11 cellular contexts compared by ENCODE assay signal in the genomic region with DNA sequence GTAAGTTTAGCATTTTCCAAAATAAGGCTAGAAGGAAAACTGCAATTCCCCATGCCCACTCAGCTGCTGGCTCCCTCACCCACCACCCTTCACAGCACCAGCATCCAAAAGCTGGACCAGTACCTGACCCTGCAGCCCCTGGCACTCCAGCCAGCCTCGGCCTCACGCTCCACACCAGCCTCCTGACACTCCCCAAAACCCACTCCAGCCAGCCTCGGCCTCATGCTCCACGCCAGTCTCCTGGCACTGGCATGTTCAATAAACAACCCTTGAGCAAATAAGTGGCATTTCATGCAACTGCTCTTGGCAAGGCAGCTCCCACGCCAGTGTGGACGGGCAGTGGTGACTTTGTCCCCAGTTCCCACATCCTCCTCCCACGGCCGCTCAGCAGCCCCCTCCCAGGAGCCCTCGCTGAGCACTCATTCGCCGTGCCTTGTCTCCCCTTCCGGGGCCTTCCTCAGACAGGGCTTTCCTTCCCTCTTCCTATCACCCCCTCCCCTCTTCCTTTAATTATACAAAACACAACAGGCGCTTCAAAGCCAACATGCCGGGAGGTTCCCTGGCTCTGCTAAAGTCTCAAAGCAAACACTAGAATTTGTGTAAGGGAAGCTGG. TPM values are rescaled to one million over a fixed set of nuclear protein-coding genes. Genes with fewer than 3 reads are reported as not detected.
A peak's percentile ranks its signal among the peaks of the same experiment; 100 is the strongest.
DNase-seq lines count a peak whose midpoint lies in the region; ATAC-seq and TF ChIP-seq lines count a peak whose summit lies in the region.
"Had no signal": no experiment of that assay in that cellular context is flagged by ENCODE, and none has a peak within 500 bp of the region (broad histone marks: within the 10 kb centered on the region; RNA-seq: fewer than 3 reads in every experiment).

No MANE protein-coding gene starts in this region.

- intact Hi-C loops in cardiac septum (cut with DNase I) (no loop called here), heart right ventricle (cut with DNase I) (loop anchor here in 6 of 10 donors (5.0 to 10.0 kb wide), 3 partner anchors 212 to 230 kb away; no protein-coding TSS in a partner anchor), upper lobe of right lung (cut with DNase I) (no loop called here), sigmoid colon (cut with DNase I) (loop anchor here (5.0 to 10.0 kb wide), 3 partner anchors 35 to 202 kb away; no protein-coding TSS in a partner anchor), Caco-2 (cut with micrococcal nuclease; ENCODE audit: unreplicated experiment) (no loop called here)

- H3K27ac Mint-ChIP-seq in nephron progenitor cell = peak overlapping the region; percentile 87
- no peak overlapping the region for H3K27ac Mint-ChIP-seq in Caco-2 (ENCODE audit: unreplicated experiment)
- H3K27ac Mint-ChIP-seq: activated naive CD8-positive, alpha-beta T cell treated with anti-CD3 and anti-CD28 coated beads, Interleukin-2, amount 50 U/mL, for 24 hours had no signal

- H3K36me3 ChIP-seq in heart right ventricle = peaks cover 0 to 33% (median 0%) of the 10 kb centered on the region in 9 donors
- H3K36me3 ChIP-seq in ectodermal cell (ENCODE audit: control insufficient read depth, insufficient read depth, low read length) = no peaks in the 10 kb centered on the region
- H3K36me3 ChIP-seq in upper lobe of right lung = peaks cover 7% of the 10 kb centered on the region
- H3K36me3 ChIP-seq in sigmoid colon = peaks cover 0 to 22% (median 7%) of the 10 kb centered on the region in 4 donors
- 0 out of 2 replicates have a peak, but pooled peaks cover 1% of the 10 kb centered on the region for H3K36me3 ChIP-seq in Caco-2 (ENCODE audit: control insufficient read depth, insufficient read depth, low read length)

- POLR2A ChIA-PET in Caco-2 (lab: Charles Lee) = no interaction called here

- no peak overlapping the region for H3K4me3 ChIP-seq in heart right ventricle
- H3K4me3 ChIP-seq in ectodermal cell (ENCODE audit: insufficient read depth, low read depth, low read length) = no peak overlapping the region
- H3K4me3 ChIP-seq in upper lobe of right lung = no peak overlapping the region
- no peak overlapping the region for H3K4me3 ChIP-seq in sigmoid colon
- no peak overlapping the region for H3K4me3 ChIP-seq in Caco-2 (ENCODE audit: low read depth, low read length)
- H3K4me3 ChIP-seq: GM23248, left ventricle myocardium inferior had no signal

- H3K27ac ChIP-seq in heart right ventricle = no peak overlapping the region
- H3K27ac ChIP-seq in ectodermal cell (ENCODE audit: insufficient read depth, low read depth, low read length, poor library complexity, severe bottlenecking) = peak overlapping the region; percentile 62
- H3K27ac ChIP-seq in upper lobe of right lung = peak overlapping the region; percentile 17
- H3K27ac ChIP-seq in sigmoid colon = peak overlapping the region in 2 of 4 donors; percentile 16 to 71
- H3K27ac ChIP-seq: GM23248, left ventricle myocardium inferior had no signal

- no peak for ATAC-seq in heart right ventricle
- peak; percentile 10 for ATAC-seq in upper lobe of right lung
- no peak for ATAC-seq in GM18868 (IDR thresholded peaks at IDR 0.05; ENCODE audit: unreplicated experiment)

- no TSS peak for BruUV-seq in Caco-2 (replicated peaks; lab: Mats Ljungman, UMichigan)

- WGBS in heart right ventricle, 2 donors = 63 to 69% methylated on average over 14 of the region's 14 CpGs
- WGBS in ectodermal cell, 2 experiments = 59 to 68% methylated on average over 14 of the region's 14 CpGs
- 29 to 68% methylated on average over 14 of the region's 14 CpGs for WGBS in sigmoid colon, 2 donors

- no peak for TF ChIP-seq POLR2A in sigmoid colon (IDR thresholded peaks at IDR 0.05)

- H3K9me3 ChIP-seq in heart right ventricle = no peaks in the 10 kb centered on the region
- H3K9me3 ChIP-seq in ectodermal cell (ENCODE audit: control insufficient read depth, low read length) = no peaks in the 10 kb centered on the region
- no peaks in the 10 kb centered on the region for H3K9me3 ChIP-seq in upper lobe of right lung
- H3K9me3 ChIP-seq in sigmoid colon = no peaks in the 10 kb centered on the region
- H3K9me3 ChIP-seq in Caco-2 = no peaks in the 10 kb centered on the region
- H3K9me3 ChIP-seq: left ventricle myocardium inferior had no signal

- H3K4me3 Mint-ChIP-seq in nephron progenitor cell (no peak overlapping the region), Caco-2 (ENCODE audit: unreplicated experiment) (no peak overlapping the region)
- H3K4me3 Mint-ChIP-seq: activated naive CD8-positive, alpha-beta T cell treated with anti-CD3 and anti-CD28 coated beads, Interleukin-2, amount 50 U/mL, for 24 hours had no signal

- H3K4me1 ChIP-seq in heart right ventricle (peaks cover 11 to 82% (median 55%) of the 10 kb centered on the region in 9 donors), ectodermal cell (ENCODE audit: control insufficient read depth, insufficient read depth, low read length) (peaks cover 9% of the 10 kb centered on the region), upper lobe of right lung (peaks cover 76% of the 10 kb centered on the region), sigmoid colon (peaks cover 0 to 87% (median 75%) of the 10 kb centered on the region in 4 donors), Caco-2 (peaks cover 39% of the 10 kb centered on the region)

- TF ChIP-seq CTCF in heart right ventricle (IDR thresholded peaks at IDR 0.05) = no peak
- no peak for TF ChIP-seq CTCF in nephron progenitor cell (IDR thresholded peaks at IDR 0.05)
- TF ChIP-seq CTCF in upper lobe of right lung (IDR thresholded peaks at IDR 0.05) = no peak
- no peak for TF ChIP-seq CTCF in sigmoid colon (IDR thresholded peaks at IDR 0.05)
- TF ChIP-seq CTCF in Caco-2 (IDR thresholded peaks at IDR 0.05; ENCODE audit: insufficient read depth in 1 of 2, low read depth in 1 of 2, low read length in 1 of 2, severe bottlenecking in 1 of 2, unreplicated experiment in 1 of 2) = no peak

- no peaks in the 10 kb centered on the region for H3K36me3 Mint-ChIP-seq in nephron progenitor cell (ENCODE audit: low read depth)
- H3K36me3 Mint-ChIP-seq in Caco-2 (ENCODE audit: insufficient read depth, unreplicated experiment) = peaks cover 22% of the 10 kb centered on the region

- peaks cover 82% of the 10 kb centered on the region for H3K4me1 Mint-ChIP-seq in nephron progenitor cell
- H3K4me1 Mint-ChIP-seq in Caco-2 (ENCODE audit: low read depth, unreplicated experiment) = peaks cover 13% of the 10 kb centered on the region

- no peaks in the 10 kb centered on the region for H3K9me3 Mint-ChIP-seq in nephron progenitor cell
- H3K9me3 Mint-ChIP-seq in Caco-2 (ENCODE audit: unreplicated experiment) = no peaks in the 10 kb centered on the region
- H3K9me3 Mint-ChIP-seq: activated naive CD8-positive, alpha-beta T cell treated with anti-CD3 and anti-CD28 coated beads, Interleukin-2, amount 50 U/mL, for 24 hours had no signal

- peak; percentile 44 for DNase-seq in cardiac septum (ENCODE audit: low spot score)
- no peak for DNase-seq in heart right ventricle
- DNase-seq in nephron progenitor cell = no peak
- peak; percentile 64 for DNase-seq in upper lobe of right lung
- no peak for DNase-seq in sigmoid colon
- DNase-seq in Caco-2 = no peak
- DNase-seq: activated naive CD8-positive, alpha-beta T cell treated with anti-CD3 and anti-CD28 coated beads, Interleukin-2, amount 50 U/mL, for 24 hours; left ventricle myocardium inferior had no signal

- TF ChIP-seq EP300 in sigmoid colon (IDR thresholded peaks at IDR 0.05) = no peak

- H3K27me3 ChIP-seq in heart right ventricle (no peaks in the 10 kb centered on the region), ectodermal cell (ENCODE audit: control insufficient read depth, insufficient read depth, low read length, poor library complexity, severe bottlenecking) (no peaks in the 10 kb centered on the region), upper lobe of right lung (no peaks in the 10 kb centered on the region), sigmoid colon (no peaks in the 10 kb centered on the region), Caco-2 (replicated peaks; ENCODE audit: control insufficient read depth, insufficient read depth, low read length) (no peaks in the 10 kb centered on the region)

- CTCF ChIA-PET in Caco-2 (lab: Charles Lee) = no interaction called here

- H3K27me3 Mint-ChIP-seq in nephron progenitor cell (ENCODE audit: low read depth, poor library complexity) (no peaks in the 10 kb centered on the region), Caco-2 (ENCODE audit: insufficient read depth, unreplicated experiment) (no peaks in the 10 kb centered on the region)
- H3K27me3 Mint-ChIP-seq: activated naive CD8-positive, alpha-beta T cell treated with anti-CD3 and anti-CD28 coated beads, Interleukin-2, amount 50 U/mL, for 24 hours had no signal

RNA-seq across cellular contexts. Expression of a gene that starts 6.9 kb away (rescaled TPM):
- total RNA-seq in cardiac septum (46.9 TPM), heart right ventricle (10 to 100 TPM; 34.3 to 53.6 (median 45.2) TPM), upper lobe of right lung (71.1 TPM), sigmoid colon (10 to 100 TPM; 25.0 to 39.1 (median 36.0) TPM), Caco-2 (2022) (64.6 and 78.3 TPM in 2 replicates)
- polyA plus RNA-seq in heart right ventricle (10 to 100 TPM; 19.0 to 32.5 TPM), sigmoid colon (10 to 100 TPM; 27.0 to 41.2 (median 36.9) TPM)
- polyA plus RNA-seq in ectodermal cell (2013, experiment 1 of 4) = 26.7 TPM
- 27.0 TPM for polyA plus RNA-seq in ectodermal cell (2013, experiment 2 of 4)
- 18.4 TPM for polyA plus RNA-seq in ectodermal cell (2013, experiment 3 of 4)
- polyA plus RNA-seq in ectodermal cell (2013, experiment 4 of 4) = 18.5 TPM

Comparison
In these comparisons a context has a peak if more than half of its experiments do, and no peak if none do; other contexts are left out.
1. DNase-seq: peak in cardiac septum (single experiment) and upper lobe of right lung (single experiment); none in heart right ventricle (0 of 2), nephron progenitor cell (single experiment), sigmoid colon (single experiment) and Caco-2 (0 of 2).
2. intact Hi-C loops: an anchor here in heart right ventricle (5.0 to 10.0 kb wide) and sigmoid colon (5.0 to 10.0 kb wide); none called in cardiac septum, upper lobe of right lung and Caco-2.
3. H3K27ac ChIP-seq: peak in ectodermal cell (single experiment) and upper lobe of right lung (single experiment); none in heart right ventricle (0 of 10).